Comparison of ENCODE assay signal across 11 cellular contexts in the genomic region with DNA sequence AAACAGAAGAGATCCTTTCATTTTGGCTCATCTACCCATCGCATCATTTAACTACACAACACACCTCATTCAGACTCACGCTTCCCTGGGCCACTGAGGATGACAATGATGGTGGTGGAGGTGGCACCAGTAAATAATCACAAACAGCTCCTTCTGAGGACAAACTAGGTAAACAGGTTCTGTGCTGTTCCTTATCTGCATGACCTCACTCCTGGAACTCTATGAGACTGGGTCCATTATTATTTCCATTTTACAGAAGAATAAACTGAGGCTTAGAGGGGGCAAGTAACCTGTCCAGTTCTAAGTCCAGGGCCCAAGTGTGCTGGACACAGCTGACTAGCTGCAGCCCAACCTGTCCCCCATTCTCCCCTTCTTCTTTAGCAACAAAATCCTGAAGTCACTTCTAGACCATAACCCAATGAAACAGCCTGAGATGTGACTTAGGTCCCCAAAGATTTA. TPM values are rescaled to one million over a fixed set of nuclear protein-coding genes. Genes with fewer than 3 reads are reported as not detected.
DNase-seq lines count a peak whose midpoint lies in the region; ATAC-seq and TF ChIP-seq lines count a peak whose summit lies in the region.
"Had no signal": no experiment of that assay in that cellular context is flagged by ENCODE, and none has a peak within 500 bp of the region (broad histone marks: within the 10 kb centered on the region; RNA-seq: fewer than 3 reads in every experiment).

No MANE protein-coding gene starts in this region.

- CTCF ChIA-PET in activated naive CD4-positive, alpha-beta T cell treated with anti-CD3 and anti-CD28 coated beads for 36 hours (lab: Charles Lee): interaction anchor here (0.6 to 2.7 kb wide), 2 partner anchors 48 to 882 kb away, joined by 6 to 12 read pairs; no protein-coding TSS in a partner anchor
- CTCF ChIA-PET in Calu3 (lab: Charles Lee): no interaction called here

- H3K36me3 Mint-ChIP-seq in activated naive CD4-positive, alpha-beta T cell treated with anti-CD3 and anti-CD28 coated beads for 36 hours (ENCODE audit: low read depth): no peaks in the 10 kb centered on the region
- H3K36me3 Mint-ChIP-seq in T-helper 17 cell (ENCODE audit: low read depth): no peaks in the 10 kb centered on the region
- H3K36me3 Mint-ChIP-seq in Calu3 (ENCODE audit: insufficient read depth, unreplicated experiment): peaks cover 21% of the 10 kb centered on the region

- BruUV-seq in Calu3 (replicated peaks; lab: Mats Ljungman, UMichigan): no TSS peak

- DNase-seq in activated naive CD4-positive, alpha-beta T cell treated with anti-CD3 and anti-CD28 coated beads for 36 hours: no peak
- no peak for DNase-seq in activated naive CD4-positive, alpha-beta T cell treated with Interleukin-2 at 50 U/mL for 16 hours
- no peak for DNase-seq in T-helper 17 cell
- no peak for DNase-seq in esophagus squamous epithelium (lab: John Stamatoyannopoulos, UW)
- no peak for DNase-seq in GM19240 (ENCODE audit: insufficient read length, low spot score)
- no peak for DNase-seq in NCI-H1436 (lab: John Stamatoyannopoulos, UW)
- DNase-seq in Calu3: no peak
- DNase-seq: lower lobe of right lung, NCI-H2029 treated with DMSO at 0.1 percent for 48 hours, posterior cingulate gyrus had no signal

- TF ChIP-seq CTCF in esophagus squamous epithelium (IDR thresholded peaks at IDR 0.05) (no peak), Calu3 (IDR thresholded peaks at IDR 0.05; ENCODE audit: unreplicated experiment) (no peak)

- no peak overlapping the region for H3K4me3 Mint-ChIP-seq in activated naive CD4-positive, alpha-beta T cell treated with anti-CD3 and anti-CD28 coated beads for 36 hours
- H3K4me3 Mint-ChIP-seq in T-helper 17 cell (no peak overlapping the region), Calu3 (ENCODE audit: low read depth, unreplicated experiment) (no peak overlapping the region)

- H3K36me3 ChIP-seq in esophagus squamous epithelium: no peaks in the 10 kb centered on the region
- H3K36me3 ChIP-seq: lower lobe of right lung had no signal

- H3K27ac Mint-ChIP-seq in activated naive CD4-positive, alpha-beta T cell treated with anti-CD3 and anti-CD28 coated beads for 36 hours: peak overlapping the region; percentile 8
- H3K27ac Mint-ChIP-seq in T-helper 17 cell: peak overlapping the region; percentile 80
- H3K27ac Mint-ChIP-seq in Calu3 (ENCODE audit: unreplicated experiment): no peak overlapping the region

- TF ChIP-seq POLR2A in esophagus squamous epithelium (IDR thresholded peaks at IDR 0.05): no peak

- no peaks in the 10 kb centered on the region for H3K9me3 Mint-ChIP-seq in activated naive CD4-positive, alpha-beta T cell treated with anti-CD3 and anti-CD28 coated beads for 36 hours
- H3K9me3 Mint-ChIP-seq in Calu3 (ENCODE audit: low read depth, unreplicated experiment): no peaks in the 10 kb centered on the region

- H3K27me3 Mint-ChIP-seq in activated naive CD4-positive, alpha-beta T cell treated with anti-CD3 and anti-CD28 coated beads for 36 hours (ENCODE audit: low read depth): no peaks in the 10 kb centered on the region
- no peaks in the 10 kb centered on the region for H3K27me3 Mint-ChIP-seq in T-helper 17 cell
- H3K27me3 Mint-ChIP-seq in Calu3 (ENCODE audit: unreplicated experiment): no peaks in the 10 kb centered on the region

- H3K27ac ChIP-seq in esophagus squamous epithelium (peak overlapping the region; percentile 65 to 80 (median 74)), temporal lobe (ENCODE audit: low read depth, low read length) (peak overlapping the region; percentile 18)
- H3K27ac ChIP-seq: lower lobe of right lung had no signal

- ATAC-seq in T-helper 17 cell: no peak

- intact Hi-C loops in activated naive CD4-positive, alpha-beta T cell treated with anti-CD3 and anti-CD28 coated beads for 36 hours (cut with micrococcal nuclease): no loop called here
- intact Hi-C loops in esophagus squamous epithelium (cut with DNase I): no loop called here
- intact Hi-C loops in Calu3 (cut with micrococcal nuclease; ENCODE audit: unreplicated experiment): no loop called here

- WGBS in esophagus squamous epithelium, 2 donors: 69 to 85% methylated on average over 2 of the region's 2 CpGs

- H3K9me3 ChIP-seq in T-helper 17 cell (ENCODE audit: control insufficient read depth, low read length, poor library complexity, severe bottlenecking) (no peaks in the 10 kb centered on the region), esophagus squamous epithelium (no peaks in the 10 kb centered on the region)
- H3K9me3 ChIP-seq: lower lobe of right lung had no signal

- no peaks in the 10 kb centered on the region for H3K27me3 ChIP-seq in esophagus squamous epithelium

- peaks cover 35% of the 10 kb centered on the region for H3K4me1 Mint-ChIP-seq in activated naive CD4-positive, alpha-beta T cell treated with anti-CD3 and anti-CD28 coated beads for 36 hours (ENCODE audit: low read depth)
- H3K4me1 Mint-ChIP-seq in T-helper 17 cell: peaks cover 28% of the 10 kb centered on the region
- peaks cover 8% of the 10 kb centered on the region for H3K4me1 Mint-ChIP-seq in Calu3 (ENCODE audit: low read depth, unreplicated experiment)

- H3K4me1 ChIP-seq in esophagus squamous epithelium: peaks cover 0 to 73% (median 11%) of the 10 kb centered on the region in 3 donors

- no peak overlapping the region for H3K4me3 ChIP-seq in esophagus squamous epithelium
- H3K4me3 ChIP-seq: lower lobe of right lung had no signal

RNA-seq across cellular contexts. Expression of gene ITPK1, which starts 50.4 kb away (rescaled TPM):
- 10 to 100 TPM; 12.2 to 18.9 TPM for total RNA-seq in activated naive CD4-positive, alpha-beta T cell treated with anti-CD3 and anti-CD28 coated beads for 36 hours
- total RNA-seq in T-helper 17 cell: 10 to 100 TPM; 29.4 to 36.1 TPM
- total RNA-seq in esophagus squamous epithelium: 10 to 100 TPM; 14.2 to 34.5 (median 25.8) TPM
- total RNA-seq in temporal lobe: 23.1 TPM
- total RNA-seq in Calu3 (2022): 94.3 and 109 TPM in 2 replicates
